In the genomic region with DNA sequence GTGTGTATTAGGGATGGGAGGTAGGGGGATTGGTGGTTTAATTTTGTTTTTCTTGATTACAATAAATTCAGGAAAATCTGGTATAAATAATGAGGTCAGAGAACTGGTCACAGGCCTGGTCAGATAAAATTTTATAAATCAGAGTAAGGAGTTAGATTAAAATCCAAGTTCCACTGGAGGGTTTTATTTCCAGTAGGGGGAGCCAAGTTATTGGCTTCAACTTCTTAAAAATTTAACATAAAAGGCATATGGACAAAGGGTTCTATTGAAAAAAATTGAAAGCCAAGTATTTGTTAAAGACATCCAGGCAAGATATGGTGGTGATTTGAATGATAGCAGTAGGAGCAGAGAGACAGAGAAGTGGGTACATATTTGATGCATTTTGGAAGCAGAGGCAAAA, we compare ENCODE assay signal across 13 cellular contexts.
DNase-seq lines count a peak whose midpoint lies in the region; ATAC-seq, FAIRE-seq and TF ChIP-seq lines count a peak whose summit lies in the region.
"Had no signal": no experiment of that assay in that cellular context is flagged by ENCODE, and none has a peak within 500 bp of the region (broad histone marks: within the 10 kb centered on the region; RNA-seq: fewer than 3 reads in every experiment).

No MANE protein-coding gene starts in this region.

- CTCF ChIA-PET in Calu3 (lab: Charles Lee) (no interaction called here), H1 (lab: Charles Lee; ENCODE audit: partially characterized antibody) (interaction anchor here (0.7 to 1.7 kb wide), 7 partner anchors 9 to 209 kb away, joined by 4 to 9 read pairs (median 4); no protein-coding TSS in a partner anchor)

- no peaks in the 10 kb centered on the region for H4K20me1 ChIP-seq in H1 (replicated peaks in 1 of 2; ENCODE audit: control insufficient read depth in 1 of 2, insufficient read depth in 2 of 2, low read length in 2 of 2)

- H2AFZ ChIP-seq in H1 (ENCODE audit: low read length), result no peak overlapping the region

- H2BK12ac ChIP-seq in H1 (ENCODE audit: low read depth, low read length), result no peak overlapping the region

- no peak overlapping the region for H3K23ac ChIP-seq in H1 (ENCODE audit: insufficient read length)

- H3K9me3 Mint-ChIP-seq in Calu3 (ENCODE audit: low read depth, unreplicated experiment) (no peaks in the 10 kb centered on the region), mesothelial cell of epicardium (no peaks in the 10 kb centered on the region)
- peaks cover 0 to 1% of the 10 kb centered on the region in 2 donors for H3K9me3 Mint-ChIP-seq in stimulated activated naive B cell treated with anti-CD40 and anti-IgM and Interleukin-4, amounts not matched to agents 10 μg/mL and 1 μg/mL and 100 μg/mL, for 72 hours
- H3K9me3 Mint-ChIP-seq: T-helper 2 cell treated with Interferon-gamma antibody and Interleukin-4, amounts not matched to agents 5 μg/mL and 100 μg/mL, for 36 hours had no signal

- no peak overlapping the region for H4K91ac ChIP-seq in H1 (replicated peaks; ENCODE audit: insufficient read length, low read length)

- peak; percentile 48 to 55 for TF ChIP-seq RAD21 in H1 (IDR thresholded peaks at IDR 0.05 in 1 of 2, conservative IDR thresholded peaks at IDR 0.05 in 1 of 2; ENCODE audit: low read depth in 2 of 2, low read length in 2 of 2)

- no peak overlapping the region for H3K27ac ChIP-seq in H1 (ENCODE audit: low read depth, low read length)

- TF ChIP-seq POLR2A in H1 (IDR thresholded peaks at IDR 0.05; ENCODE audit: control extremely low read depth in 1 of 2, low read depth in 2 of 2, low read length in 2 of 2), result no peak
- TF ChIP-seq POLR2A in GM12892 (IDR thresholded peaks at IDR 0.05; ENCODE audit: low read depth, low read length), result no peak

- peak; percentile 31 for TF ChIP-seq CTCF in Calu3 (IDR thresholded peaks at IDR 0.05; ENCODE audit: unreplicated experiment)
- TF ChIP-seq CTCF in H1 (IDR thresholded peaks at IDR 0.05; ENCODE audit: control extremely low read depth in 1 of 3, insufficient read depth in 1 of 3, low read depth in 1 of 3, low read length in 3 of 3), result peak in 2 of 3 experiments; percentile 20 to 21; a peak in 2 of 4 replicates
- peak; percentile 37 for TF ChIP-seq CTCF in mesothelial cell of epicardium (IDR thresholded peaks at IDR 0.05; ENCODE audit: unreplicated experiment)

- no peak overlapping the region for H3K56ac ChIP-seq in H1 (replicated peaks; ENCODE audit: insufficient read length, low read depth, low read length)

- H2BK15ac ChIP-seq in H1 (ENCODE audit: low read length), result no peak overlapping the region

- no peak overlapping the region for H3K4me3 ChIP-seq in H1 (ENCODE audit: extremely low read depth in 1 of 4, insufficient read depth in 2 of 4, low read depth in 3 of 4, low read length in 4 of 4)
- H3K4me3 ChIP-seq: MG63 had no signal

- H4K8ac ChIP-seq in H1 (ENCODE audit: extremely low read depth, insufficient read depth, low read length), result no peak overlapping the region

- FAIRE-seq in H1 (lab: Jason Lieb, UNC), result no peak
- FAIRE-seq in GM12892 (lab: Jason Lieb, UNC), result no peak

- H3K36me3 Mint-ChIP-seq in Calu3 (ENCODE audit: insufficient read depth, unreplicated experiment), result no peaks in the 10 kb centered on the region
- H3K36me3 Mint-ChIP-seq in mesothelial cell of epicardium, result no peaks in the 10 kb centered on the region
- no peaks in the 10 kb centered on the region for H3K36me3 Mint-ChIP-seq in stimulated activated naive B cell treated with anti-CD40 and anti-IgM and Interleukin-4, amounts not matched to agents 10 μg/mL and 1 μg/mL and 100 μg/mL, for 72 hours
- H3K36me3 Mint-ChIP-seq: natural killer cell had no signal

- no peaks in the 10 kb centered on the region for H3K9me3 ChIP-seq in H1 (ENCODE audit: insufficient read depth in 2 of 2, low read depth in 1 of 2, low read length in 1 of 2)
- H3K9me3 ChIP-seq: MG63 had no signal

- BruUV-seq in Calu3 (replicated peaks; lab: Mats Ljungman, UMichigan), result no TSS peak

- H3K4me2 ChIP-seq in H1 (ENCODE audit: insufficient read depth in 1 of 2, low read depth in 2 of 2, low read length in 2 of 2), result no peak overlapping the region

- H3K14ac ChIP-seq in H1 (ENCODE audit: insufficient read length), result no peak overlapping the region

- no peak overlapping the region for H3K18ac ChIP-seq in H1 (ENCODE audit: extremely low read depth, low read length)

- H3K27me3 Mint-ChIP-seq in Calu3 (ENCODE audit: unreplicated experiment) (no peaks in the 10 kb centered on the region), mesothelial cell of epicardium (ENCODE audit: low read depth) (peaks cover 2% of the 10 kb centered on the region)
- H3K27me3 Mint-ChIP-seq in stimulated activated naive B cell treated with anti-CD40 and anti-IgM and Interleukin-4, amounts not matched to agents 10 μg/mL and 1 μg/mL and 100 μg/mL, for 72 hours, result no peaks in the 10 kb centered on the region

- no peak overlapping the region for H3K9ac ChIP-seq in H1 (replicated peaks in 1 of 4; ENCODE audit: extremely low read depth in 1 of 4, low read depth in 3 of 4, low read length in 3 of 4)

- ATAC-seq in HG03139 (IDR thresholded peaks at IDR 0.05; ENCODE audit: unreplicated experiment), result no peak
- no peak for ATAC-seq in stimulated activated naive B cell treated with anti-CD40 and anti-IgM and Interleukin-4, amounts not matched to agents 10 μg/mL and 1 μg/mL and 100 μg/mL, for 72 hours (replicated peaks)
- ATAC-seq: natural killer cell had no signal

- H3K36me3 ChIP-seq in H1 (ENCODE audit: control insufficient read depth in 2 of 4, insufficient read depth in 4 of 4, low read length in 3 of 4), result no peaks in the 10 kb centered on the region
- H3K36me3 ChIP-seq: MG63 had no signal

- H2BK20ac ChIP-seq in H1 (ENCODE audit: low read length), result no peak overlapping the region

- H3K27me3 ChIP-seq in H1 (replicated peaks in 1 of 4; ENCODE audit: control insufficient read depth in 3 of 4, extremely low read depth in 1 of 4, insufficient read depth in 3 of 4, low read length in 3 of 4), result peaks cover 0 to 1% (median 0%) of the 10 kb centered on the region in 4 experiments; a peak in 1 of 7 replicates
- H3K27me3 ChIP-seq: MG63 had no signal

- DNase-seq in Calu3, result no peak
- DNase-seq in NCI-H69 (lab: John Stamatoyannopoulos, UW), result peak; percentile 2
- DNase-seq in H1 (ENCODE audit: low read depth in 1 of 2, low spot score in 2 of 2), result no peak
- no peak for DNase-seq in mesothelial cell of epicardium (ENCODE audit: low spot score in 2 of 2, unreplicated experiment in 2 of 2)
- no peak for DNase-seq in AG20443 (ENCODE audit: low spot score)
- no peak for DNase-seq in GM12892 (ENCODE audit: insufficient read length)
- no peak for DNase-seq in stimulated activated naive B cell treated with anti-CD40 and anti-IgM and Interleukin-4, amounts not matched to agents 10 μg/mL and 1 μg/mL and 100 μg/mL, for 72 hours
- DNase-seq: activated CD4-positive, alpha-beta T cell treated with anti-CD3 and anti-CD28 coated beads, Interleukin-2, amount 50 U/mL, for 4 hours; activated effector memory CD4-positive, alpha-beta T cell treated with anti-CD3 and anti-CD28 coated beads, Interleukin-2, amount 50 U/mL, for 16 hours; MG63; natural killer cell had no signal

- no peak overlapping the region for H2BK5ac ChIP-seq in H1 (ENCODE audit: low read depth, low read length)

- POLR2A ChIA-PET in H1 (lab: Charles Lee; ENCODE audit: partially characterized antibody), result no interaction called here

- H2BK120ac ChIP-seq in H1 (replicated peaks; ENCODE audit: low read depth, low read length), result no peak overlapping the region

- no peak overlapping the region for H2AK5ac ChIP-seq in H1 (ENCODE audit: low read depth, low read length)

- intact Hi-C loops in Calu3 (cut with micrococcal nuclease; ENCODE audit: unreplicated experiment), result loop anchor here (1.0 to 10.0 kb wide), 3 partner anchors 104 to 282 kb away; no protein-coding TSS in a partner anchor

- H4K5ac ChIP-seq in H1 (ENCODE audit: insufficient read length, low read depth, low read length), result no peak overlapping the region

- H3K4me3 Mint-ChIP-seq in Calu3 (ENCODE audit: low read depth, unreplicated experiment) (no peak overlapping the region), mesothelial cell of epicardium (no peak overlapping the region)
- no peak overlapping the region for H3K4me3 Mint-ChIP-seq in stimulated activated naive B cell treated with anti-CD40 and anti-IgM and Interleukin-4, amounts not matched to agents 10 μg/mL and 1 μg/mL and 100 μg/mL, for 72 hours
- H3K4me3 Mint-ChIP-seq: natural killer cell; T-helper 2 cell treated with Interferon-gamma antibody and Interleukin-4, amounts not matched to agents 5 μg/mL and 100 μg/mL, for 36 hours had no signal

- no peak for TF ChIP-seq EP300 in H1 (IDR thresholded peaks at IDR 0.05; ENCODE audit: borderline replicate concordance in 1 of 2, low read depth in 2 of 2, low read length in 2 of 2)

- no peak overlapping the region for H3K4ac ChIP-seq in H1 (replicated peaks; ENCODE audit: insufficient read length, low read depth, low read length)

- no peaks in the 10 kb centered on the region for H3K79me1 ChIP-seq in H1 (ENCODE audit: low read depth, low read length)

- H3K4me1 ChIP-seq in H1 (replicated peaks in 1 of 4; ENCODE audit: control insufficient read depth in 3 of 4, insufficient read depth in 4 of 4, low read length in 3 of 4), result peaks cover 0 to 3% (median 0%) of the 10 kb centered on the region in 4 experiments; a peak in 1 of 7 replicates

- peaks cover 9% of the 10 kb centered on the region for H3K4me1 Mint-ChIP-seq in Calu3 (ENCODE audit: low read depth, unreplicated experiment)
- no peaks in the 10 kb centered on the region for H3K4me1 Mint-ChIP-seq in mesothelial cell of epicardium
- no peaks in the 10 kb centered on the region for H3K4me1 Mint-ChIP-seq in stimulated activated naive B cell treated with anti-CD40 and anti-IgM and Interleukin-4, amounts not matched to agents 10 μg/mL and 1 μg/mL and 100 μg/mL, for 72 hours
- H3K4me1 Mint-ChIP-seq: natural killer cell had no signal

- H3K23me2 ChIP-seq in H1 (ENCODE audit: low read depth, low read length), result no peaks in the 10 kb centered on the region

- no peaks in the 10 kb centered on the region for H3K79me2 ChIP-seq in H1 (ENCODE audit: control insufficient read depth in 1 of 2, insufficient read depth in 2 of 2, low read length in 2 of 2)

- H3K27ac Mint-ChIP-seq in Calu3 (ENCODE audit: unreplicated experiment), result no peak overlapping the region
- H3K27ac Mint-ChIP-seq in mesothelial cell of epicardium, result no peak overlapping the region
- H3K27ac Mint-ChIP-seq in stimulated activated naive B cell treated with anti-CD40 and anti-IgM and Interleukin-4, amounts not matched to agents 10 μg/mL and 1 μg/mL and 100 μg/mL, for 72 hours, result no peak overlapping the region
- H3K27ac Mint-ChIP-seq: natural killer cell; T-helper 2 cell treated with Interferon-gamma antibody and Interleukin-4, amounts not matched to agents 5 μg/mL and 100 μg/mL, for 36 hours had no signal

TF ChIP-seq in H1, 55 proteins besides CTCF, POLR2A, EP300 and RAD21:
- TF ChIP-seq, protein P1, sequence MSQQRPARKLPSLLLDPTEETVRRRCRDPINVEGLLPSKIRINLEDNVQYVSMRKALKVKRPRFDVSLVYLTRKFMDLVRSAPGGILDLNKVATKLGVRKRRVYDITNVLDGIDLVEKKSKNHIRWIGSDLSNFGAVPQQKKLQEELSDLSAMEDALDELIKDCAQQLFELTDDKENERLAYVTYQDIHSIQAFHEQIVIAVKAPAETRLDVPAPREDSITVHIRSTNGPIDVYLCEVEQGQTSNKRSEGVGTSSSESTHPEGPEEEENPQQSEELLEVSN (IDR thresholded peaks at IDR 0.05), result no peak
